13 cellular contexts compared by ENCODE assay signal in genomic region chr2:134160793-134161504, GRCh38.
A peak's percentile ranks its signal among the peaks of the same experiment; 100 is the strongest.
DNase-seq lines count a peak whose midpoint lies in the region; ATAC-seq, FAIRE-seq and TF ChIP-seq lines count a peak whose summit lies in the region.
"Had no signal": no experiment of that assay in that cellular context is flagged by ENCODE, and none has a peak within 500 bp of the region (broad histone marks: within the 10 kb centered on the region; RNA-seq: fewer than 3 reads in every experiment).

No MANE protein-coding gene starts in this region.

- H3K27ac ChIP-seq in right atrium auricular region (peak overlapping the region in 1 of 2 donors; percentile 31), small intestine (ENCODE audit: low read depth in 1 of 2, low read length in 1 of 2) (peak overlapping the region in 1 of 2 donors; percentile 21), ascending aorta (no peak overlapping the region)
- H3K27ac ChIP-seq: vagina had no signal

- H3K36me3 ChIP-seq in right atrium auricular region (no peaks in the 10 kb centered on the region), small intestine (ENCODE audit: control insufficient read depth in 2 of 2, insufficient read depth in 2 of 2, low read length in 2 of 2) (no peaks in the 10 kb centered on the region), ascending aorta (no peaks in the 10 kb centered on the region)
- H3K36me3 ChIP-seq: vagina had no signal

- H3K9me3 ChIP-seq in right atrium auricular region (no peaks in the 10 kb centered on the region), small intestine (ENCODE audit: control insufficient read depth, low read depth) (no peaks in the 10 kb centered on the region), ascending aorta (no peaks in the 10 kb centered on the region)
- H3K9me3 ChIP-seq: vagina had no signal

- H3K36me3 Mint-ChIP-seq in activated CD8-positive, alpha-beta T cell treated with anti-CD3 and anti-CD28 coated beads, Interleukin-2, amount 10 ng/mL, durations not matched to agents 7 days and 5 days (ENCODE audit: low read depth) = peaks cover 10% of the 10 kb centered on the region

- intact Hi-C loops in cardiac septum (cut with DNase I) (no loop called here), ascending aorta (cut with DNase I) (no loop called here)

- ATAC-seq in activated CD8-positive, alpha-beta T cell treated with anti-CD3 and anti-CD28 coated beads, Interleukin-2, amount 10 ng/mL, durations not matched to agents 7 days and 5 days = no peak

- H3K4me3 Mint-ChIP-seq in activated CD8-positive, alpha-beta T cell treated with anti-CD3 and anti-CD28 coated beads, Interleukin-2, amount 10 ng/mL, durations not matched to agents 7 days and 5 days = no peak overlapping the region
- H3K4me3 Mint-ChIP-seq: activated naive CD4-positive, alpha-beta T cell treated with anti-CD3 and anti-CD28 coated beads for 36 hours had no signal

- H3K9me3 Mint-ChIP-seq in activated CD8-positive, alpha-beta T cell treated with anti-CD3 and anti-CD28 coated beads, Interleukin-2, amount 10 ng/mL, durations not matched to agents 7 days and 5 days (ENCODE audit: insufficient read depth) = no peaks in the 10 kb centered on the region
- H3K9me3 Mint-ChIP-seq: activated naive CD4-positive, alpha-beta T cell treated with anti-CD3 and anti-CD28 coated beads for 36 hours had no signal

- H3K27ac Mint-ChIP-seq in activated CD8-positive, alpha-beta T cell treated with anti-CD3 and anti-CD28 coated beads, Interleukin-2, amount 10 ng/mL, durations not matched to agents 7 days and 5 days = peak overlapping the region; percentile 22
- H3K27ac Mint-ChIP-seq: activated naive CD4-positive, alpha-beta T cell treated with anti-CD3 and anti-CD28 coated beads for 36 hours had no signal

- peaks cover 2 to 59% of the 10 kb centered on the region in 2 donors for H3K4me1 ChIP-seq in right atrium auricular region
- peaks cover 9 to 15% of the 10 kb centered on the region in 2 donors for H3K4me1 ChIP-seq in small intestine (ENCODE audit: control insufficient read depth in 2 of 2, insufficient read depth in 1 of 2, low read depth in 1 of 2, low read length in 1 of 2)
- H3K4me1 ChIP-seq in ascending aorta = no peaks in the 10 kb centered on the region

- no peak overlapping the region for H3K4me3 ChIP-seq in right atrium auricular region
- H3K4me3 ChIP-seq in small intestine (ENCODE audit: low read depth in 1 of 2, low read length in 2 of 2) = no peak overlapping the region
- no peak overlapping the region for H3K4me3 ChIP-seq in ascending aorta
- H3K4me3 ChIP-seq: vagina had no signal

- CTCF ChIA-PET in activated CD8-positive, alpha-beta T cell treated with anti-CD3 and anti-CD28 coated beads, Interleukin-2, amount 10 ng/mL, durations not matched to agents 7 days and 5 days (lab: Charles Lee) = interaction anchor here (1.0 kb wide), 1 partner anchor 46 kb away, joined by 3 read pairs; no protein-coding TSS in a partner anchor

- peaks cover 45% of the 10 kb centered on the region for H3K4me1 Mint-ChIP-seq in activated CD8-positive, alpha-beta T cell treated with anti-CD3 and anti-CD28 coated beads, Interleukin-2, amount 10 ng/mL, durations not matched to agents 7 days and 5 days (ENCODE audit: low read depth)

- 30 to 51% (median 39%) methylated on average over 9 of the region's 9 CpGs for WGBS in small intestine, 3 donors

- DNase-seq in cardiac septum (ENCODE audit: low spot score) (peak; percentile 86), right atrium auricular region (ENCODE audit: low spot score) (no peak), left kidney (ENCODE audit: low read depth, low spot score) (peak; percentile 64), small intestine (no peak), ascending aorta (ENCODE audit: low spot score in 2 of 2) (no peak), NCI-H526 treated with DMSO at 0.1 percent for 48 hours (lab: John Stamatoyannopoulos, UW) (no peak), DMS153 (lab: John Stamatoyannopoulos, UW) (no peak)
- no peak for DNase-seq in activated CD8-positive, alpha-beta T cell treated with anti-CD3 and anti-CD28 coated beads, Interleukin-2, amount 10 ng/mL, durations not matched to agents 7 days and 5 days
- DNase-seq: activated naive CD4-positive, alpha-beta T cell treated with anti-CD3 and anti-CD28 coated beads for 36 hours; NCI-H345; stimulated activated CD4-positive, alpha-beta T cell treated with anti-CD3 and anti-CD28 coated beads, Interleukin-4, amount 100 ng/mL, for 24 hours; T1000 had no signal

- no peak for FAIRE-seq in small intestine (lab: Jason Lieb, UNC)

- POLR2A ChIA-PET in activated CD8-positive, alpha-beta T cell treated with anti-CD3 and anti-CD28 coated beads, Interleukin-2, amount 10 ng/mL, durations not matched to agents 7 days and 5 days (lab: Charles Lee) = no interaction called here

- H3K27me3 Mint-ChIP-seq in activated CD8-positive, alpha-beta T cell treated with anti-CD3 and anti-CD28 coated beads, Interleukin-2, amount 10 ng/mL, durations not matched to agents 7 days and 5 days (ENCODE audit: low read depth) = no peaks in the 10 kb centered on the region

- no peaks in the 10 kb centered on the region for H3K27me3 ChIP-seq in right atrium auricular region
- no peaks in the 10 kb centered on the region for H3K27me3 ChIP-seq in small intestine (ENCODE audit: control insufficient read depth in 2 of 2, insufficient read depth in 2 of 2, low read length in 2 of 2)
- no peaks in the 10 kb centered on the region for H3K27me3 ChIP-seq in ascending aorta
- H3K27me3 ChIP-seq: vagina had no signal

- TF ChIP-seq CTCF in right atrium auricular region (IDR thresholded peaks at IDR 0.05) (no peak), ascending aorta (IDR thresholded peaks at IDR 0.05) (no peak)

Comparison
In these comparisons a context has a peak if more than half of its experiments do, and no peak if none do; other contexts are left out.
1. DNase-seq: peak in cardiac septum (single experiment) and left kidney (single experiment); none in right atrium auricular region (single experiment), activated CD8-positive, alpha-beta T cell treated with anti-CD3 and anti-CD28 coated beads, Interleukin-2, amount 10 ng/mL, durations not matched to agents 7 days and 5 days (single experiment), small intestine (single experiment), ascending aorta (0 of 2), NCI-H526 treated with DMSO at 0.1 percent for 48 hours (single experiment) and DMS153 (single experiment).